Comparison of ENCODE assay signal across 12 cellular contexts in the genomic region with DNA sequence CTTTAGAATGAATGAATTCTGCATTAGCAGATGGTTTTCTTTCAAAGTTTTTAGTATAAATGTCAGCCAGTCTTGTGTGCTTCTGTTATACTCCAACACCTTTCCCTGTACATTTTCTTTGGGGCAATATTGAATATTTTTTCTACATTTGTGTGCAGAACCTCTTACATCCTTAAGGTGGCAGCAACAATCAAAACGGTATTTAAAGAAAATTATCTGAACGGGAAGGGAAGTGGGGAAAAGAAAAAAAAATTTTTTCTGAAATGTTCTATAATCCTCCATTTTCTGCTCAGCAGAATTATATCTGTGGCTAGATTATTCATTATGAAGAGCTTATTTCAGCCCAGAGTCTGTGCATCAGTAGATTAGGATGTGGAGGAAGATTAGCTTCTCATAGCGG.
DNase-seq lines count a peak whose midpoint lies in the region; TF ChIP-seq lines count a peak whose summit lies in the region.
"Had no signal": no experiment of that assay in that cellular context is flagged by ENCODE, and none has a peak within 500 bp of the region (broad histone marks: within the 10 kb centered on the region; RNA-seq: fewer than 3 reads in every experiment).

No MANE protein-coding gene starts in this region.

- H3K27ac Mint-ChIP-seq in glutamatergic neuron (ENCODE audit: unreplicated experiment): no peak overlapping the region

- H3K4me3 ChIP-seq in BE2C (ENCODE audit: low read depth, low read length): no peak overlapping the region
- H3K4me3 ChIP-seq: thoracic aorta had no signal

- in situ Hi-C loops in SK-MEL-5 (cut with HindIII; ENCODE audit: low pct_unique_long_range_greater_than_20kb, low sequenced_read_pairs): no loop called here

- H3K4me1 ChIP-seq in BE2C: no peaks in the 10 kb centered on the region

- H3K36me3 ChIP-seq in BE2C: no peaks in the 10 kb centered on the region
- H3K36me3 ChIP-seq: thoracic aorta had no signal

- no peaks in the 10 kb centered on the region for H3K36me3 Mint-ChIP-seq in glutamatergic neuron (ENCODE audit: unreplicated experiment)

- no peak overlapping the region for H3K4me3 Mint-ChIP-seq in glutamatergic neuron (ENCODE audit: unreplicated experiment)

- DNase-seq in BE2C (no peak), GM20000 (ENCODE audit: low spot score) (no peak), SK-MEL-5 (ENCODE audit: low read depth, low spot score) (peak; percentile 20), glutamatergic neuron (no peak), kidney glomerular epithelial cell (lab: John Stamatoyannopoulos, UW) (no peak), germinal center (ENCODE audit: low spot score) (no peak), NCI-H1436 (lab: John Stamatoyannopoulos, UW) (no peak)
- DNase-seq in activated CD4-positive, alpha-beta T cell treated with anti-CD3 and anti-CD28 coated beads for 4 hours: no peak
- DNase-seq: aorta; NCI-H1105 treated with DMSO at 0.1 percent for 48 hours; stimulated activated CD4-positive, alpha-beta T cell treated with anti-CD3 and anti-CD28 coated beads, Interleukin-12 subunit alpha, Interleukin-12 subunit beta, amount 100 ng/mL, for 4 hours had no signal

- TF ChIP-seq CTCF in BE2C (IDR thresholded peaks at IDR 0.05; ENCODE audit: low read depth, low read length) (peak; percentile 39), GM20000 (IDR thresholded peaks at IDR 0.05; ENCODE audit: extremely low read depth, missing control alignments) (peak; percentile 30), glutamatergic neuron (IDR thresholded peaks at IDR 0.05; ENCODE audit: partially characterized antibody, unreplicated experiment) (peak; percentile 55)

- H3K9me3 ChIP-seq in BE2C: no peaks in the 10 kb centered on the region
- H3K9me3 ChIP-seq: thoracic aorta had no signal

- no peaks in the 10 kb centered on the region for H3K9me3 Mint-ChIP-seq in glutamatergic neuron (ENCODE audit: unreplicated experiment)

- H3K27me3 ChIP-seq in BE2C: no peaks in the 10 kb centered on the region

- no peaks in the 10 kb centered on the region for H3K4me1 Mint-ChIP-seq in glutamatergic neuron (ENCODE audit: low read depth, unreplicated experiment)

- H3K27me3 Mint-ChIP-seq in glutamatergic neuron (ENCODE audit: unreplicated experiment): no peaks in the 10 kb centered on the region
